1 cellular context compared by ENCODE assay signal in the genomic region with DNA sequence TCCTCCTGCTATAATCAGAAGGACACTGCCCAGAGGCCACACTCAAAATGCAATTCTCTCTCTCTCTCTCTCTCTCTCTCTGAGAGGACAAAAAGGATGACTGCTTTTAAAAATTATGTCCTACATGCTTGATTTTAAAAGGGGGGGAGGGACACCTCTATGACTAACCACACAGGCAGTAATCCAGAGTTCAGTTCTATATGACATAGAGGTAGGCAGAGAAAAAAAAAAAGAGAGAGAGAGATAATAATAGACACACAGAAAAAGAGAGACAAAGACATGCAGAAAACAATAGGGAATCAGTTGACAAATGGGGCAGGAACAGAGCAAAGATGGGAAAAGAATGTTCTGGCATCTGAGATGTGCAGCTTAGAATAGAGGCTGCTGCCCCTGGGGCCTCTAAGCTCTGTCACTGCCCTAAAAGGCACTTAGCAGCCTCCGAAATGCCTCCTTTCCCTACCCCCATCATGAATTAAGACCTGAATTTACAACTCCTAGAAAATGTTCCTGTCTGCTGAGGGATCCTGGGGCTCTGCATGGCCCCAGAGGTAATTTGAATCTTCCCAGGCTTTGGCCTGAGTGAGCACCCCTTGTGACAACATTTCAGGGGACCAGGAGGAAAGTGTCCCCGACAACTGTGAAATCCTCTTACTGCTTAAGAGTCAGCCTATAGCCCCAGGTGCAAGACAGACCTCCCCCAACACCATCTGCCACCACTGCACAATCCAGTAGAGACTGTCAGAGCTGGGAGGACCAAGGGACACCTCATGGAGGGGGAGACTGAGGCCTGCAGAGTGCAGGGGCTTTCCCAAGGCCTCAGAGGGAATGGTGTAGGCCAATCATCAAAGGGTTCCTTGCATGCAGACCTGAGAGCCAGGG.
A peak's percentile ranks its signal among the peaks of the same experiment; 100 is the strongest.
TF ChIP-seq lines count a peak whose summit lies in the region.

No MANE protein-coding gene starts in this region.

TF ChIP-seq in GM12878, 131 proteins besides CTCF, POLR2A, EP300 and RAD21:
- TF ChIP-seq RUNX3 (IDR thresholded peaks at IDR 0.05; ENCODE audit: low read length) = 0 out of 2 replicates have a peak, but pooled peaks have one; percentile 6
- no peak for TF ChIP-seq CBFB (IDR thresholded peaks at IDR 0.05; ENCODE audit: low read depth)
TF ChIP-seq in GM12878: peak in this region for 1.
